In genomic region chr3:152554980-152555379, GRCh38 we compare ENCODE assay signal across 18 cellular contexts.
A peak's percentile ranks its signal among the peaks of the same experiment; 100 is the strongest.
DNase-seq lines count a peak whose midpoint lies in the region; ATAC-seq and TF ChIP-seq lines count a peak whose summit lies in the region.
"Had no signal": no experiment of that assay in that cellular context is flagged by ENCODE, and none has a peak within 500 bp of the region (broad histone marks: within the 10 kb centered on the region; RNA-seq: fewer than 3 reads in every experiment).

No MANE protein-coding gene starts in this region.

- H3K4me3 ChIP-seq in brain microvascular endothelial cell (ENCODE audit: low read depth, low read length) (no peak overlapping the region), heart right ventricle (no peak overlapping the region), skeletal muscle tissue (ENCODE audit: low read length in 3 of 3) (no peak overlapping the region), Caco-2 (ENCODE audit: low read depth, low read length) (no peak overlapping the region)
- H3K4me3 ChIP-seq: Peyer's patch had no signal

- no peak for TF ChIP-seq CTCF in brain microvascular endothelial cell (IDR thresholded peaks at IDR 0.05; ENCODE audit: low read depth, low read length, missing control alignments)
- TF ChIP-seq CTCF in heart right ventricle (IDR thresholded peaks at IDR 0.05): no peak
- no peak for TF ChIP-seq CTCF in Caco-2 (IDR thresholded peaks at IDR 0.05; ENCODE audit: insufficient read depth in 1 of 2, low read depth in 1 of 2, low read length in 1 of 2, severe bottlenecking in 1 of 2, unreplicated experiment in 1 of 2)

- no peak overlapping the region for H3K4me3 Mint-ChIP-seq in Caco-2 (ENCODE audit: unreplicated experiment)
- H3K4me3 Mint-ChIP-seq in activated naive CD8-positive, alpha-beta T cell treated with anti-CD3 and anti-CD28 coated beads for 36 hours: no peak overlapping the region
- H3K4me3 Mint-ChIP-seq: activated naive CD4-positive, alpha-beta T cell treated with anti-CD3 and anti-CD28 coated beads for 36 hours; natural killer cell treated with Interleukin-12 subunit alpha and Interleukin-12 subunit beta and Interleukin-15 and Interleukin-18, amount 100 ng/mL, for 72 hours had no signal

- DNase-seq in HT1080 (ENCODE audit: low read depth) (peak; percentile 24), brain microvascular endothelial cell (peak; percentile 81), heart right ventricle (peak in 1 of 2 donors; percentile 37), Caco-2 (no peak)
- DNase-seq in activated naive CD8-positive, alpha-beta T cell treated with anti-CD3 and anti-CD28 coated beads for 36 hours: no peak
- DNase-seq: activated naive CD4-positive, alpha-beta T cell treated with anti-CD3 and anti-CD28 coated beads for 36 hours; C1 segment of cervical spinal cord; caudate nucleus; DMS153; effector CD8-positive, alpha-beta T cell; NCI-H82; Peyer's patch; stimulated activated CD4-positive, alpha-beta T cell treated with anti-CD3 and anti-CD28 coated beads, Interleukin-1b, Interleukin-23, amount 100 ng/mL, for 48 hours had no signal

- H3K36me3 ChIP-seq in brain microvascular endothelial cell (replicated peaks) (no peaks in the 10 kb centered on the region), heart right ventricle (no peaks in the 10 kb centered on the region), skeletal muscle tissue (ENCODE audit: control insufficient read depth in 3 of 3, insufficient read depth in 3 of 3, low read length in 3 of 3) (no peaks in the 10 kb centered on the region), Caco-2 (ENCODE audit: control insufficient read depth, insufficient read depth, low read length) (no peaks in the 10 kb centered on the region)
- H3K36me3 ChIP-seq: Peyer's patch had no signal

- peaks cover 2% of the 10 kb centered on the region for H3K27me3 Mint-ChIP-seq in Caco-2 (ENCODE audit: insufficient read depth, unreplicated experiment)
- H3K27me3 Mint-ChIP-seq in activated naive CD8-positive, alpha-beta T cell treated with anti-CD3 and anti-CD28 coated beads for 36 hours: no peaks in the 10 kb centered on the region

- no peaks in the 10 kb centered on the region for H3K4me1 Mint-ChIP-seq in Caco-2 (ENCODE audit: low read depth, unreplicated experiment)
- peaks cover 10% of the 10 kb centered on the region for H3K4me1 Mint-ChIP-seq in activated naive CD8-positive, alpha-beta T cell treated with anti-CD3 and anti-CD28 coated beads for 36 hours

- H3K27ac Mint-ChIP-seq in Caco-2 (ENCODE audit: unreplicated experiment): no peak overlapping the region
- H3K27ac Mint-ChIP-seq in activated naive CD8-positive, alpha-beta T cell treated with anti-CD3 and anti-CD28 coated beads for 36 hours: no peak overlapping the region
- H3K27ac Mint-ChIP-seq: activated naive CD4-positive, alpha-beta T cell treated with anti-CD3 and anti-CD28 coated beads for 36 hours; natural killer cell treated with Interleukin-12 subunit alpha and Interleukin-12 subunit beta and Interleukin-15 and Interleukin-18, amount 100 ng/mL, for 72 hours had no signal

- 22 to 29% methylated on average over 3 of the region's 3 CpGs for WGBS in heart right ventricle, 2 donors

- no TSS peak for BruUV-seq in Caco-2 (replicated peaks; lab: Mats Ljungman, UMichigan)

- peak in 6 of 8 donors; percentile 45 to 89 (median 81) for ATAC-seq in heart right ventricle
- no peak for ATAC-seq in HG03354 (IDR thresholded peaks at IDR 0.05; ENCODE audit: poor library complexity, severe bottlenecking, unreplicated experiment)
- no peak for ATAC-seq in GM21528 (IDR thresholded peaks at IDR 0.05; ENCODE audit: low FRiP score, unreplicated experiment)
- ATAC-seq: natural killer cell treated with Interleukin-12 subunit alpha and Interleukin-12 subunit beta and Interleukin-15 and Interleukin-18, amount 100 ng/mL, for 72 hours; SK-N-SH treated with all-trans-retinoic acid at 6 μM for 48 hours had no signal

- H3K9me3 ChIP-seq in heart right ventricle: no peaks in the 10 kb centered on the region
- H3K9me3 ChIP-seq in skeletal muscle tissue (ENCODE audit: control insufficient read depth in 3 of 3, low read length in 3 of 3): no peaks in the 10 kb centered on the region
- H3K9me3 ChIP-seq in Caco-2: 0 out of 2 replicates have a peak, but pooled peaks cover 4% of the 10 kb centered on the region
- H3K9me3 ChIP-seq: Peyer's patch had no signal

- in situ Hi-C loops in brain microvascular endothelial cell (cut with HindIII; ENCODE audit: low pct_ligation_motif_present, low sequenced_read_pairs): no loop called here

- no peaks in the 10 kb centered on the region for H3K27me3 ChIP-seq in brain microvascular endothelial cell (replicated peaks)
- H3K27me3 ChIP-seq in heart right ventricle: no peaks in the 10 kb centered on the region
- no peaks in the 10 kb centered on the region for H3K27me3 ChIP-seq in skeletal muscle tissue (ENCODE audit: control insufficient read depth in 3 of 3, insufficient read depth in 3 of 3, low read length in 3 of 3)
- no peaks in the 10 kb centered on the region for H3K27me3 ChIP-seq in Caco-2 (replicated peaks; ENCODE audit: control insufficient read depth, insufficient read depth, low read length)
- H3K27me3 ChIP-seq: Peyer's patch had no signal

- H3K27ac ChIP-seq in brain microvascular endothelial cell: peak overlapping the region; percentile 64
- H3K27ac ChIP-seq in heart right ventricle: peak overlapping the region; percentile 78 to 96 (median 81)
- peak overlapping the region; percentile 16 for H3K27ac ChIP-seq in skeletal muscle tissue (ENCODE audit: low read depth, low read length)
- H3K27ac ChIP-seq: Peyer's patch had no signal

- POLR2A ChIA-PET in Caco-2 (lab: Charles Lee): no interaction called here

- H3K9me3 Mint-ChIP-seq in Caco-2 (ENCODE audit: unreplicated experiment): peaks cover 19% of the 10 kb centered on the region
- no peaks in the 10 kb centered on the region for H3K9me3 Mint-ChIP-seq in activated naive CD8-positive, alpha-beta T cell treated with anti-CD3 and anti-CD28 coated beads for 36 hours
- H3K9me3 Mint-ChIP-seq: activated naive CD4-positive, alpha-beta T cell treated with anti-CD3 and anti-CD28 coated beads for 36 hours had no signal

- H3K36me3 Mint-ChIP-seq in Caco-2 (ENCODE audit: insufficient read depth, unreplicated experiment): no peaks in the 10 kb centered on the region
- H3K36me3 Mint-ChIP-seq in activated naive CD8-positive, alpha-beta T cell treated with anti-CD3 and anti-CD28 coated beads for 36 hours: no peaks in the 10 kb centered on the region
- H3K36me3 Mint-ChIP-seq: natural killer cell treated with Interleukin-12 subunit alpha and Interleukin-12 subunit beta and Interleukin-15 and Interleukin-18, amount 100 ng/mL, for 72 hours had no signal

- intact Hi-C loops in heart right ventricle (cut with DNase I): no loop called here
- intact Hi-C loops in Caco-2 (cut with micrococcal nuclease; ENCODE audit: unreplicated experiment): no loop called here

- H3K4me1 ChIP-seq in heart right ventricle (peaks cover 6 to 47% (median 40%) of the 10 kb centered on the region in 9 donors), skeletal muscle tissue (ENCODE audit: control insufficient read depth in 3 of 3, insufficient read depth in 3 of 3, low read length in 3 of 3) (peaks cover 26 to 29% (median 27%) of the 10 kb centered on the region in 3 donors), Caco-2 (no peaks in the 10 kb centered on the region)

- CTCF ChIA-PET in Caco-2 (lab: Charles Lee): no interaction called here

- no peak overlapping the region for H3K9ac ChIP-seq in skeletal muscle tissue (ENCODE audit: low read depth in 1 of 3, low read length in 3 of 3)

Comparison
In these comparisons a context has a peak if more than half of its experiments do, and no peak if none do; other contexts are left out.
1. DNase-seq: peak in HT1080 (single experiment) and brain microvascular endothelial cell (single experiment); none in Caco-2 (0 of 2) and activated naive CD8-positive, alpha-beta T cell treated with anti-CD3 and anti-CD28 coated beads for 36 hours (single experiment).
2. H3K27ac ChIP-seq: peak in every context shown above with its lines; median percentile 81 in heart right ventricle; 64 in brain microvascular endothelial cell; 16 in skeletal muscle tissue.
3. ATAC-seq: peak in heart right ventricle (6 of 8); none in HG03354 (single experiment) and GM21528 (single experiment).